8 cellular contexts compared by ENCODE assay signal in the genomic region with DNA sequence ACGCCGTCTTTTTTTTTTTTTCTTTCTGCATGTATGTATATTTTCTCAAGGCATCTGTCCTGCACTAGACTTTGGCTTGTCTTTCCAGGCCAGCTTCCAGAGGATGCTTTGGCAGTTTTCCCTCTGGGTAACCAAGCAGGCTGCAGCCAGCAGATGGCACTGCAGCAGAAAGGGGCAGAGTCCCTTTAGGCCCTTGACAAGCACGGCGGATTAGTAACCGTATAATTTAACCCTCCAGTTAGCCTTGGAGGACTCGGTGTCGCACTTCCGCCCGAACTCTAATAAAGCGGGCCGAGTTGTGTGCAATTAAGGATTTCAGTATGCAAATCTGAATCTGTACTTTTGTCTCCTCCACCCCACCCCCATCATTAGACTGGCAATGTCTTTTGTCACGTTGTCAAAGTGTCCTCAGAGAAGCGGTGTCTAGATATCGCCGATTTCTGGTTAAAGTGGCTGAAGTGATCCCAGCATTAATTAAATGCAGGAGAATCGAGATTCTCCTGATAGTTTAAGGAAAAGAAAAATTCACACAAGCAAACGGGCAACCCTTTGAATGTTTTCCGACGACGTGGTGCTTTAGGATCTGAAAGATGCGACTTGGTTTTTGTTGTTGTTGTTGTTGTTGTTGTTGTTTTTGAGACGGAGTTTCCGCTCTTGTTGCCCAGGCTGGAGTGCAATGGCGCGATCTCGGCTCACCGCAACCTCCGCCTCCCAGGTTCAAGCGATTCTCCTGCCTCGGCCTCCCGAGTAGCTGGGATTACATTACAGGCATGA. TPM values are rescaled to one million over a fixed set of nuclear protein-coding genes. Genes with fewer than 3 reads are reported as not detected.
A peak's percentile ranks its signal among the peaks of the same experiment; 100 is the strongest.
DNase-seq lines count a peak whose midpoint lies in the region; ATAC-seq and TF ChIP-seq lines count a peak whose summit lies in the region.

No MANE protein-coding gene starts in this region.

- no peak overlapping the region for H3K27ac ChIP-seq in cardiac muscle cell

- peaks cover 20% of the 10 kb centered on the region for H3K4me1 Mint-ChIP-seq in activated naive CD8-positive, alpha-beta T cell treated with anti-CD3 and anti-CD28 coated beads, Interleukin-2, amount 10 ng/mL, durations not matched to agents 7 days and 5 days

- H3K27me3 Mint-ChIP-seq in activated naive CD8-positive, alpha-beta T cell treated with anti-CD3 and anti-CD28 coated beads, Interleukin-2, amount 10 ng/mL, durations not matched to agents 7 days and 5 days = no peaks in the 10 kb centered on the region

- H3K36me3 Mint-ChIP-seq in activated naive CD8-positive, alpha-beta T cell treated with anti-CD3 and anti-CD28 coated beads, Interleukin-2, amount 10 ng/mL, durations not matched to agents 7 days and 5 days = peaks cover 6% of the 10 kb centered on the region

- peak overlapping the region; percentile 84 for H3K27ac Mint-ChIP-seq in activated naive CD8-positive, alpha-beta T cell treated with anti-CD3 and anti-CD28 coated beads, Interleukin-2, amount 10 ng/mL, durations not matched to agents 7 days and 5 days

- no peaks in the 10 kb centered on the region for H3K36me3 ChIP-seq in BJ (ENCODE audit: control insufficient read depth, insufficient read depth, low read length)
- peaks cover 7% of the 10 kb centered on the region for H3K36me3 ChIP-seq in cardiac muscle cell

- H3K4me3 ChIP-seq in BJ (ENCODE audit: low read depth, low read length) = 0 out of 2 replicates have a peak overlapping the region, but pooled peaks have one; percentile 86
- H3K4me3 ChIP-seq in cardiac muscle cell = no peak overlapping the region

- H3K27me3 ChIP-seq in BJ (ENCODE audit: control insufficient read depth, insufficient read depth, low read length) (no peaks in the 10 kb centered on the region), cardiac muscle cell (no peaks in the 10 kb centered on the region)

- no peaks in the 10 kb centered on the region for H3K9me3 Mint-ChIP-seq in activated naive CD8-positive, alpha-beta T cell treated with anti-CD3 and anti-CD28 coated beads, Interleukin-2, amount 10 ng/mL, durations not matched to agents 7 days and 5 days

- H3K4me1 ChIP-seq in cardiac muscle cell (ENCODE audit: low read depth) = peaks cover 7% of the 10 kb centered on the region

- H3K9me3 ChIP-seq in cardiac muscle cell (ENCODE audit: low read depth) = no peaks in the 10 kb centered on the region

- POLR2A ChIA-PET in BJ (lab: Charles Lee) = interaction anchor here (0.6 to 0.9 kb wide), 2 partner anchors 10 to 49 kb away, joined by 3 to 4 read pairs; no protein-coding TSS in a partner anchor
- POLR2A ChIA-PET in activated naive CD8-positive, alpha-beta T cell treated with anti-CD3 and anti-CD28 coated beads, Interleukin-2, amount 10 ng/mL, durations not matched to agents 7 days and 5 days (lab: Charles Lee) = interaction anchor here (0.9 to 3.3 kb wide), 5 partner anchors 11 to 397 kb away, joined by 3 to 71 read pairs (median 5); partner anchors contain the start of genes CLCC1, PRPF38B, TAF13 and WDR47

- TF ChIP-seq CTCF in BJ (IDR thresholded peaks at IDR 0.05; ENCODE audit: insufficient read depth, low read depth, low read length) = peak; percentile 68
- peak; percentile 62 for TF ChIP-seq CTCF in cardiac muscle cell (IDR thresholded peaks at IDR 0.05; ENCODE audit: low read depth, low read length)

- H3K4me3 Mint-ChIP-seq in activated naive CD8-positive, alpha-beta T cell treated with anti-CD3 and anti-CD28 coated beads, Interleukin-2, amount 10 ng/mL, durations not matched to agents 7 days and 5 days = peak overlapping the region; percentile 93

- DNase-seq in BJ (ENCODE audit: low read depth) (no peak), NCI-H748 (lab: John Stamatoyannopoulos, UW; ENCODE audit: unreplicated experiment) (peak; percentile 94), cardiac muscle cell (ENCODE audit: low read depth in 1 of 2, low spot score in 1 of 2) (peak; percentile 37 to 80), pons (ENCODE audit: low spot score) (peak; percentile 98)
- DNase-seq in activated naive CD8-positive, alpha-beta T cell treated with anti-CD3 and anti-CD28 coated beads, Interleukin-2, amount 10 ng/mL, durations not matched to agents 7 days and 5 days = peak; percentile 56

- ATAC-seq in GM18867 (IDR thresholded peaks at IDR 0.05; ENCODE audit: unreplicated experiment) (peak; percentile 25), HG02840 (IDR thresholded peaks at IDR 0.05; ENCODE audit: low FRiP score, unreplicated experiment) (no peak), GM19023 (IDR thresholded peaks at IDR 0.05; ENCODE audit: unreplicated experiment) (no peak)
- no peak for ATAC-seq in activated naive CD8-positive, alpha-beta T cell treated with anti-CD3 and anti-CD28 coated beads, Interleukin-2, amount 10 ng/mL, durations not matched to agents 7 days and 5 days (ENCODE audit: low read depth)

- CTCF ChIA-PET in BJ (lab: Yijun Ruan, JAX) = interaction anchor here (0.6 to 2.3 kb wide), 5 partner anchors 11 to 36 kb away, joined by 3 to 13 read pairs (median 4); no protein-coding TSS in a partner anchor

RNA-seq across cellular contexts. Expression of gene TMEM167B, which starts 1.1 kb away (rescaled TPM):
- 31.0 and 48.8 TPM in 2 replicates for polyA plus RNA-seq in BJ (2011; rRNA removed)
- 8.7 and 9.9 TPM in 2 replicates for polyA minus RNA-seq in BJ (2011; rRNA and poly(A)+ RNA removed)
- 10 to 100 TPM; 30.9 to 32.5 TPM for total RNA-seq in activated naive CD8-positive, alpha-beta T cell treated with anti-CD3 and anti-CD28 coated beads, Interleukin-2, amount 10 ng/mL, durations not matched to agents 7 days and 5 days
- total RNA-seq in cardiac muscle cell = 16.5 and 19.3 TPM in 2 replicates
- polyA plus RNA-seq in cardiac muscle cell = 16.4 and 18.7 TPM in 2 replicates

RNA-seq across cellular contexts. Expression of gene TAF13, which starts 13.6 kb away (rescaled TPM):
- polyA plus RNA-seq in BJ (2011; rRNA removed) (14.7 and 63.7 TPM in 2 replicates), cardiac muscle cell (4.5 and 7.2 TPM in 2 replicates)
- polyA minus RNA-seq in BJ (2011; rRNA and poly(A)+ RNA removed) = 12.1 and 15.4 TPM in 2 replicates
- total RNA-seq in activated naive CD8-positive, alpha-beta T cell treated with anti-CD3 and anti-CD28 coated beads, Interleukin-2, amount 10 ng/mL, durations not matched to agents 7 days and 5 days = 10 to 100 TPM; 17.3 to 19.0 TPM
- total RNA-seq in cardiac muscle cell = 8.8 and 14.0 TPM in 2 replicates

RNA-seq across cellular contexts. Expression of gene ELAPOR1, which starts 24.5 kb away (rescaled TPM):
- polyA plus RNA-seq in BJ (2011; rRNA removed) = 1.1 and 2.3 TPM in 2 replicates
- 0.77 and 1.1 TPM in 2 replicates for polyA minus RNA-seq in BJ (2011; rRNA and poly(A)+ RNA removed)
- 1 to 10 TPM; 5.3 to 6.1 TPM for total RNA-seq in activated naive CD8-positive, alpha-beta T cell treated with anti-CD3 and anti-CD28 coated beads, Interleukin-2, amount 10 ng/mL, durations not matched to agents 7 days and 5 days
- 0.11 TPM in 1 of 2 replicates, not detected in the other for total RNA-seq in cardiac muscle cell
- not detected in 2 replicates for polyA plus RNA-seq in cardiac muscle cell

RNA-seq across cellular contexts. Expression of gene WDR47, which starts 47.5 kb away (rescaled TPM):
- polyA plus RNA-seq in BJ (2011; rRNA removed) (7.3 and 12.8 TPM in 2 replicates), cardiac muscle cell (7.9 and 9.1 TPM in 2 replicates)
- polyA minus RNA-seq in BJ (2011; rRNA and poly(A)+ RNA removed) = 5.8 and 6.4 TPM in 2 replicates
- total RNA-seq in activated naive CD8-positive, alpha-beta T cell treated with anti-CD3 and anti-CD28 coated beads, Interleukin-2, amount 10 ng/mL, durations not matched to agents 7 days and 5 days = 10 to 100 TPM; 12.4 to 14.7 TPM
- total RNA-seq in cardiac muscle cell = 6.7 and 6.9 TPM in 2 replicates
